15 cellular contexts compared by ENCODE assay signal in genomic region chr1:88737338-88737927, GRCh38.
"Had no signal": no experiment of that assay in that cellular context is flagged by ENCODE, and none has a peak within 500 bp of the region (broad histone marks: within the 10 kb centered on the region; RNA-seq: fewer than 3 reads in every experiment).

No MANE protein-coding gene starts in this region.

- H3K27me3 ChIP-seq: body of pancreas, stomach, uterus had no signal

- H3K4me3 ChIP-seq: body of pancreas, stomach, uterus had no signal

- H3K4me1 ChIP-seq: body of pancreas, uterus had no signal

- H3K27ac ChIP-seq: body of pancreas, epithelial cell of prostate, stomach, uterus, VCaP had no signal

- ATAC-seq: body of pancreas, T-cell had no signal

- DNase-seq: activated CD8-positive, alpha-beta memory T cell treated with anti-CD3 and anti-CD28 coated beads for 24 hours; cortex of kidney; effector CD8-positive, alpha-beta T cell; stimulated activated CD4-positive, alpha-beta T cell treated with anti-CD3 and anti-CD28 coated beads, Interleukin-4, amount 100 ng/mL, for 24 hours; stomach; T1000; uterus had no signal

- H3K27ac Mint-ChIP-seq: activated naive CD4-positive, alpha-beta T cell treated with anti-CD3 and anti-CD28 coated beads, Interleukin-2, amount 10 ng/mL, durations not matched to agents 7 days and 5 days; activated T-helper 2 cell treated with anti-CD3 and anti-CD28 coated beads, Interferon-gamma antibody, Interleukin-2, Interleukin-4, amounts not matched to agents 10 μg/mL and 5 μg/mL and 100 μg/mL, durations not matched to agents 14 hours and 24 hours and 36 hours; natural killer cell treated with Interleukin-12 subunit alpha and Interleukin-12 subunit beta and Interleukin-15 and Interleukin-18, amount 100 ng/mL, for 72 hours; T-cell had no signal

- H3K4me3 Mint-ChIP-seq: activated naive CD4-positive, alpha-beta T cell treated with anti-CD3 and anti-CD28 coated beads, Interleukin-2, amount 10 ng/mL, durations not matched to agents 7 days and 5 days; central memory CD8-positive, alpha-beta T cell; natural killer cell treated with Interleukin-12 subunit alpha and Interleukin-12 subunit beta and Interleukin-15 and Interleukin-18, amount 100 ng/mL, for 72 hours; T-cell had no signal

- H3K27me3 Mint-ChIP-seq: activated naive CD4-positive, alpha-beta T cell treated with anti-CD3 and anti-CD28 coated beads, Interleukin-2, amount 10 ng/mL, durations not matched to agents 7 days and 5 days; central memory CD8-positive, alpha-beta T cell; natural killer cell treated with Interleukin-12 subunit alpha and Interleukin-12 subunit beta and Interleukin-15 and Interleukin-18, amount 100 ng/mL, for 72 hours; T-cell had no signal

- H3K9me3 ChIP-seq: body of pancreas had no signal

- H3K36me3 ChIP-seq: uterus had no signal
